In the genomic region with DNA sequence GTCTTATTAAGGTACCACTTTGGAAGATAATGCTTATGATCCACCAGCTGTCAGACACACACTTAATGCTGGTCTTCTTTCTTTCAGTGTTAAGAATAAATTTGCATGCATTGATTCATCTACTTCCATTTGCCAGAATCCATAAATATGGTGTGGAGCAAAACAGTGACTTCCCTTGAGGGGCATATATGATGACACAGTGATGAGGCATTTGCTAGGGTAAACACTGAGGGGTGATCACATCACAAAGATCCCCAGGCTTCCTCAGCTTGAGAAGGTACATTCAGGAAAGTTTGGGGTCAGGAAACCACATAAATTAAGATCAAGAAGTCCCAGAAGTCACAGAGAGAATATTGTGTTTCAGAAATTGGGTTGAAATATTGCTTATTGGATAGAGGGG, we compare ENCODE assay signal across 21 cellular contexts. TPM values are rescaled to one million over a fixed set of nuclear protein-coding genes. Genes with fewer than 3 reads are reported as not detected.
DNase-seq lines count a peak whose midpoint lies in the region; ATAC-seq lines count a peak whose summit lies in the region.
"Had no signal": no experiment of that assay in that cellular context is flagged by ENCODE, and none has a peak within 500 bp of the region (broad histone marks: within the 10 kb centered on the region; RNA-seq: fewer than 3 reads in every experiment).

No MANE protein-coding gene starts in this region.

- POLR2A ChIA-PET in activated CD4-positive, alpha-beta T cell treated with anti-CD3 and anti-CD28 coated beads, Interleukin-2, amount 10 ng/mL, durations not matched to agents 7 days and 5 days (lab: Charles Lee), result interaction anchor here (1.7 kb wide), 1 partner anchor 10 kb away, joined by 3 read pairs; a partner anchor contains a TSS

- no peak overlapping the region for H3K4me3 Mint-ChIP-seq in activated CD4-positive, alpha-beta T cell treated with anti-CD3 and anti-CD28 coated beads, Interleukin-2, amount 10 ng/mL, durations not matched to agents 7 days and 5 days
- H3K4me3 Mint-ChIP-seq in activated naive CD8-positive, alpha-beta T cell, result peak overlapping the region; percentile 66
- H3K4me3 Mint-ChIP-seq in effector memory CD8-positive, alpha-beta T cell, result no peak overlapping the region
- H3K4me3 Mint-ChIP-seq: naive thymus-derived CD8-positive, alpha-beta T cell; WTC11 had no signal

- H3K36me3 Mint-ChIP-seq in activated CD4-positive, alpha-beta T cell treated with anti-CD3 and anti-CD28 coated beads, Interleukin-2, amount 10 ng/mL, durations not matched to agents 7 days and 5 days (ENCODE audit: low read depth), result peaks cover 86% of the 10 kb centered on the region
- peaks cover 34% of the 10 kb centered on the region for H3K36me3 Mint-ChIP-seq in activated naive CD8-positive, alpha-beta T cell
- H3K36me3 Mint-ChIP-seq in effector memory CD8-positive, alpha-beta T cell (ENCODE audit: insufficient read depth), result peaks cover 36% of the 10 kb centered on the region
- H3K36me3 Mint-ChIP-seq: WTC11 had no signal

- peaks cover 28% of the 10 kb centered on the region for H3K9me3 Mint-ChIP-seq in activated CD4-positive, alpha-beta T cell treated with anti-CD3 and anti-CD28 coated beads, Interleukin-2, amount 10 ng/mL, durations not matched to agents 7 days and 5 days
- H3K9me3 Mint-ChIP-seq in activated naive CD8-positive, alpha-beta T cell (ENCODE audit: low read depth), result peaks cover 4% of the 10 kb centered on the region
- H3K9me3 Mint-ChIP-seq in effector memory CD8-positive, alpha-beta T cell, result peaks cover 0 to 8% of the 10 kb centered on the region in 2 donors
- H3K9me3 Mint-ChIP-seq: naive thymus-derived CD8-positive, alpha-beta T cell had no signal

- H3K27ac Mint-ChIP-seq in activated CD4-positive, alpha-beta T cell treated with anti-CD3 and anti-CD28 coated beads, Interleukin-2, amount 10 ng/mL, durations not matched to agents 7 days and 5 days, result peak overlapping the region; percentile 15
- H3K27ac Mint-ChIP-seq in activated naive CD8-positive, alpha-beta T cell, result peak overlapping the region; percentile 93
- peak overlapping the region in 1 of 2 donors; percentile 99 for H3K27ac Mint-ChIP-seq in effector memory CD8-positive, alpha-beta T cell
- H3K27ac Mint-ChIP-seq: WTC11 had no signal

- ATAC-seq in effector memory CD8-positive, alpha-beta T cell (replicated peaks), result no peak
- ATAC-seq: naive thymus-derived CD8-positive, alpha-beta T cell; SK-N-SH treated with all-trans-retinoic acid at 6 μM for 48 hours; WTC11 had no signal

- CTCF ChIA-PET in activated CD4-positive, alpha-beta T cell treated with anti-CD3 and anti-CD28 coated beads, Interleukin-2, amount 10 ng/mL, durations not matched to agents 7 days and 5 days (lab: Charles Lee), result interaction anchor here (1.1 kb wide), 1 partner anchor 9 kb away, joined by 3 read pairs; no protein-coding TSS in a partner anchor

- peaks cover 77% of the 10 kb centered on the region for H3K4me1 Mint-ChIP-seq in activated CD4-positive, alpha-beta T cell treated with anti-CD3 and anti-CD28 coated beads, Interleukin-2, amount 10 ng/mL, durations not matched to agents 7 days and 5 days
- H3K4me1 Mint-ChIP-seq in activated naive CD8-positive, alpha-beta T cell (ENCODE audit: low read depth), result peaks cover 79% of the 10 kb centered on the region
- H3K4me1 Mint-ChIP-seq in effector memory CD8-positive, alpha-beta T cell (ENCODE audit: low read depth in 2 of 2), result peaks cover 28 to 59% of the 10 kb centered on the region in 2 donors
- H3K4me1 Mint-ChIP-seq: WTC11 had no signal

- H3K4me3 ChIP-seq in skeletal muscle cell (ENCODE audit: low read depth, low read length), result no peak overlapping the region
- H3K4me3 ChIP-seq: lung, MG63, PC-9 had no signal

- H3K27me3 Mint-ChIP-seq in activated CD4-positive, alpha-beta T cell treated with anti-CD3 and anti-CD28 coated beads, Interleukin-2, amount 10 ng/mL, durations not matched to agents 7 days and 5 days, result no peaks in the 10 kb centered on the region
- H3K27me3 Mint-ChIP-seq in activated naive CD8-positive, alpha-beta T cell, result no peaks in the 10 kb centered on the region
- no peaks in the 10 kb centered on the region for H3K27me3 Mint-ChIP-seq in effector memory CD8-positive, alpha-beta T cell
- H3K27me3 Mint-ChIP-seq: naive thymus-derived CD8-positive, alpha-beta T cell had no signal

- DNase-seq in activated CD4-positive, alpha-beta T cell treated with anti-CD3 and anti-CD28 coated beads, Interleukin-2, amount 10 ng/mL, durations not matched to agents 7 days and 5 days, result no peak
- no peak for DNase-seq in activated CD4-positive, alpha-beta T cell treated with anti-CD3 and anti-CD28 coated beads, Interleukin-2, amount 50 U/mL, for 48 hours
- peak; percentile 51 for DNase-seq in HCEC 1CT
- peak; percentile 40 for DNase-seq in skeletal muscle cell (ENCODE audit: low read depth)
- DNase-seq in effector memory CD8-positive, alpha-beta T cell, result no peak
- no peak for DNase-seq in GM19240 (ENCODE audit: insufficient read length, low spot score)
- DNase-seq in germinal center (ENCODE audit: low spot score), result no peak
- DNase-seq: activated effector memory CD4-positive, alpha-beta T cell treated with Interleukin-2 at 50 U/mL for 16 hours; Calu3; foreskin melanocyte; MG63; naive thymus-derived CD8-positive, alpha-beta T cell; NCI-H2081; NCI-H526; PC-9 had no signal

RNA-seq across cellular contexts. Expression of a gene that starts 9.9 kb away (rescaled TPM):
- total RNA-seq in activated CD4-positive, alpha-beta T cell treated with anti-CD3 and anti-CD28 coated beads, Interleukin-2, amount 10 ng/mL, durations not matched to agents 7 days and 5 days, result 1 to 10 TPM; 3.6 to 3.9 TPM
- total RNA-seq: pulmonary artery endothelial cell, temporal lobe had no signal

Comparison
In these comparisons a context has a peak if more than half of its experiments do, and no peak if none do; other contexts are left out.
1. DNase-seq: peak in HCEC 1CT (single experiment) and skeletal muscle cell (single experiment); none in activated CD4-positive, alpha-beta T cell treated with anti-CD3 and anti-CD28 coated beads, Interleukin-2, amount 10 ng/mL, durations not matched to agents 7 days and 5 days (single experiment), activated CD4-positive, alpha-beta T cell treated with anti-CD3 and anti-CD28 coated beads, Interleukin-2, amount 50 U/mL, for 48 hours (0 of 2), effector memory CD8-positive, alpha-beta T cell (0 of 3), GM19240 (single experiment) and germinal center (single experiment).